ENCODE assay signal across 19 cellular contexts in the genomic region with DNA sequence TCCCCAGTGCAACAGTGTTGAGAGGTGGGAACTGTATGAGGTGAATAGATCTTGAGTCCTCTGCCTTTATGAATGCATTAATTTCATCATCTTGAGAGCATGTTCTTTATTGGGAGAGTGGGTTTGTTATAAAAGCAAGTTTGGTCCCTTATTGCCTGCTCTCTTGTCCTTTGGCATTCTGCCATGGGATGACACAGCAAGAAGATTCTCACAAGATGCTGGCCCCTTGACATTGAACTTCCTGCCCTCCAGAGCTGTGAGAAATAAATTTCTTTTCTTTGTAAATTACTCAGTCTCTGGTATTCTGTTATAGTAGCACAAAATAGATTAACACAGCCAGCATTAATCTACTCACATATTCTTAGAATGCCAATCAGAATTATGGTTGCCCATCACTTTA.
DNase-seq lines count a peak whose midpoint lies in the region; ATAC-seq, FAIRE-seq and TF ChIP-seq lines count a peak whose summit lies in the region.
"Had no signal": no experiment of that assay in that cellular context is flagged by ENCODE, and none has a peak within 500 bp of the region (broad histone marks: within the 10 kb centered on the region; RNA-seq: fewer than 3 reads in every experiment).

No MANE protein-coding gene starts in this region.

- DNase-seq in A172 (ENCODE audit: low spot score) (peak; percentile 66), GM18507 (ENCODE audit: extremely low spot score, insufficient read length, low read depth) (no peak), SJSA1 (ENCODE audit: low read depth in 1 of 2, low spot score in 2 of 2) (peak; percentile 32 to 59), fibroblast of peridontal ligament (ENCODE audit: extremely low read depth) (peak; percentile 56), T-cell (no peak), NCI-H1092 (lab: John Stamatoyannopoulos, UW) (no peak), D721Med (ENCODE audit: insufficient read length, low spot score) (no peak)
- no peak for DNase-seq in activated CD4-positive, alpha-beta memory T cell treated with anti-CD3 and anti-CD28 coated beads, Interleukin-2, amount 10 ng/mL, durations not matched to agents 7 days and 5 days
- DNase-seq: activated T-cell treated with anti-CD3 and anti-CD28 coated beads, Interleukin-2, amount 50 U/mL, for 4 hours; GOT3; NCI-H446; transverse colon had no signal

- no peak for ATAC-seq in T-cell (replicated peaks in 1 of 4)
- ATAC-seq: activated T-cell treated with anti-CD3 and anti-CD28 coated beads, Interleukin-2, amount 50 U/mL, for 4 hours; natural killer cell treated with Interleukin-12 subunit alpha and Interleukin-12 subunit beta and Interleukin-15 and Interleukin-18, amount 100 ng/mL, for 72 hours; WTC11 had no signal

- H3K4me3 Mint-ChIP-seq in T-cell, result no peak overlapping the region
- no peak overlapping the region for H3K4me3 Mint-ChIP-seq in activated CD4-positive, alpha-beta memory T cell treated with anti-CD3 and anti-CD28 coated beads, Interleukin-2, amount 10 ng/mL, durations not matched to agents 7 days and 5 days
- H3K4me3 Mint-ChIP-seq: activated T-cell treated with anti-CD3 and anti-CD28 coated beads, Interleukin-2, amount 50 U/mL, for 4 hours; natural killer cell treated with Interleukin-12 subunit alpha and Interleukin-12 subunit beta and Interleukin-15 and Interleukin-18, amount 100 ng/mL, for 72 hours; WTC11 had no signal

- H3K27me3 Mint-ChIP-seq in T-cell, result no peaks in the 10 kb centered on the region
- H3K27me3 Mint-ChIP-seq in activated CD4-positive, alpha-beta memory T cell treated with anti-CD3 and anti-CD28 coated beads, Interleukin-2, amount 10 ng/mL, durations not matched to agents 7 days and 5 days, result no peaks in the 10 kb centered on the region
- H3K27me3 Mint-ChIP-seq: natural killer cell treated with Interleukin-12 subunit alpha and Interleukin-12 subunit beta and Interleukin-15 and Interleukin-18, amount 100 ng/mL, for 72 hours had no signal

- no peaks in the 10 kb centered on the region for H3K9me3 Mint-ChIP-seq in T-cell
- H3K9me3 Mint-ChIP-seq in activated CD4-positive, alpha-beta memory T cell treated with anti-CD3 and anti-CD28 coated beads, Interleukin-2, amount 10 ng/mL, durations not matched to agents 7 days and 5 days, result peaks cover 3% of the 10 kb centered on the region
- H3K9me3 Mint-ChIP-seq: activated T-cell treated with anti-CD3 and anti-CD28 coated beads, Interleukin-2, amount 50 U/mL, for 4 hours; natural killer cell treated with Interleukin-12 subunit alpha and Interleukin-12 subunit beta and Interleukin-15 and Interleukin-18, amount 100 ng/mL, for 72 hours; WTC11 had no signal

- no peak overlapping the region for H3K27ac ChIP-seq in SJSA1
- H3K27ac ChIP-seq: BLaER1, cardiac muscle cell, esophagus muscularis mucosa, KMS-11, transverse colon had no signal

- H3K4me1 Mint-ChIP-seq in T-cell, result peaks cover 0 to 28% (median 7%) of the 10 kb centered on the region in 3 donors
- H3K4me1 Mint-ChIP-seq in activated CD4-positive, alpha-beta memory T cell treated with anti-CD3 and anti-CD28 coated beads, Interleukin-2, amount 10 ng/mL, durations not matched to agents 7 days and 5 days, result peaks cover 2% of the 10 kb centered on the region
- H3K4me1 Mint-ChIP-seq: WTC11 had no signal

- H3K36me3 Mint-ChIP-seq in T-cell, result peaks cover 11% of the 10 kb centered on the region
- H3K36me3 Mint-ChIP-seq in activated CD4-positive, alpha-beta memory T cell treated with anti-CD3 and anti-CD28 coated beads, Interleukin-2, amount 10 ng/mL, durations not matched to agents 7 days and 5 days (ENCODE audit: low read depth), result peaks cover 4% of the 10 kb centered on the region
- H3K36me3 Mint-ChIP-seq: natural killer cell treated with Interleukin-12 subunit alpha and Interleukin-12 subunit beta and Interleukin-15 and Interleukin-18, amount 100 ng/mL, for 72 hours; WTC11 had no signal

- H3K9me3 ChIP-seq in SJSA1 (replicated peaks), result no peaks in the 10 kb centered on the region
- H3K9me3 ChIP-seq: esophagus muscularis mucosa, transverse colon had no signal

- peaks cover 18% of the 10 kb centered on the region for H3K4me1 ChIP-seq in SJSA1 (replicated peaks)

- POLR2A ChIA-PET in T-cell (lab: Charles Lee), result no interaction called here
- POLR2A ChIA-PET in activated CD4-positive, alpha-beta memory T cell treated with anti-CD3 and anti-CD28 coated beads, Interleukin-2, amount 10 ng/mL, durations not matched to agents 7 days and 5 days (lab: Charles Lee), result no interaction called here

- peak; percentile 29 for FAIRE-seq in GM18507 (lab: Jason Lieb, UNC)
- no peak for FAIRE-seq in D721Med (lab: Jason Lieb, UNC)

- no peaks in the 10 kb centered on the region for H3K27me3 ChIP-seq in SJSA1 (replicated peaks)
- H3K27me3 ChIP-seq: BLaER1, cardiac muscle cell, esophagus muscularis mucosa, transverse colon had no signal

- no peak overlapping the region for H3K27ac Mint-ChIP-seq in T-cell
- H3K27ac Mint-ChIP-seq in activated CD4-positive, alpha-beta memory T cell treated with anti-CD3 and anti-CD28 coated beads, Interleukin-2, amount 10 ng/mL, durations not matched to agents 7 days and 5 days, result no peak overlapping the region
- H3K27ac Mint-ChIP-seq: natural killer cell treated with Interleukin-12 subunit alpha and Interleukin-12 subunit beta and Interleukin-15 and Interleukin-18, amount 100 ng/mL, for 72 hours; WTC11 had no signal

- CTCF ChIA-PET in T-cell (lab: Charles Lee), result no interaction called here
- CTCF ChIA-PET in activated CD4-positive, alpha-beta memory T cell treated with anti-CD3 and anti-CD28 coated beads, Interleukin-2, amount 10 ng/mL, durations not matched to agents 7 days and 5 days (lab: Charles Lee), result no interaction called here

- no peak for TF ChIP-seq CTCF in D721Med (IDR thresholded peaks at IDR 0.05; ENCODE audit: insufficient read depth, missing control alignments)

- no peaks in the 10 kb centered on the region for H3K36me3 ChIP-seq in SJSA1
- H3K36me3 ChIP-seq: cardiac muscle cell, esophagus muscularis mucosa, transverse colon had no signal

- H3K4me3 ChIP-seq in SJSA1, result no peak overlapping the region
- H3K4me3 ChIP-seq: BLaER1, cardiac muscle cell, esophagus muscularis mucosa, smooth muscle cell, transverse colon had no signal

Comparison
In these comparisons a context has a peak if more than half of its experiments do, and no peak if none do; other contexts are left out.
1. DNase-seq: peak in A172 (single experiment), SJSA1 (2 of 2) and fibroblast of peridontal ligament (single experiment); none in GM18507 (single experiment), T-cell (0 of 34), activated CD4-positive, alpha-beta memory T cell treated with anti-CD3 and anti-CD28 coated beads, Interleukin-2, amount 10 ng/mL, durations not matched to agents 7 days and 5 days (single experiment), NCI-H1092 (single experiment) and D721Med (single experiment).